ENCODE assay signal across 22 cellular contexts in genomic region chr5:6043491-6044310, GRCh38.
"Had no signal": no experiment of that assay in that cellular context is flagged by ENCODE, and none has a peak within 500 bp of the region (broad histone marks: within the 10 kb centered on the region; RNA-seq: fewer than 3 reads in every experiment).

No MANE protein-coding gene starts in this region.

- H3K27me3 ChIP-seq: foreskin keratinocyte, hepatocyte, ovary had no signal

- H3K27me3 Mint-ChIP-seq: activated naive CD8-positive, alpha-beta T cell treated with anti-CD3 and anti-CD28 coated beads, Interleukin-2, amount 10 ng/mL, durations not matched to agents 7 days and 5 days had no signal

- H3K9me3 ChIP-seq: left ventricle myocardium inferior, ovary, psoas muscle, tibial artery had no signal

- H3K36me3 Mint-ChIP-seq: activated naive CD8-positive, alpha-beta T cell treated with anti-CD3 and anti-CD28 coated beads, Interleukin-2, amount 10 ng/mL, durations not matched to agents 7 days and 5 days; mesothelial cell of epicardium; naive thymus-derived CD8-positive, alpha-beta T cell; T-cell had no signal

- H3K27ac Mint-ChIP-seq: activated naive CD8-positive, alpha-beta T cell treated with anti-CD3 and anti-CD28 coated beads, Interleukin-2, amount 10 ng/mL, durations not matched to agents 7 days and 5 days; mesothelial cell of epicardium; naive thymus-derived CD8-positive, alpha-beta T cell; stimulated activated naive CD8-positive, alpha-beta T cell treated with anti-CD3 and anti-CD28 coated beads, Interleukin-15, Interleukin-2, amounts not matched to agents 100 ng/mL and 50 ng/mL, for 24 hours; T-cell; T-helper 2 cell treated with Interferon-gamma antibody and Interleukin-4, amounts not matched to agents 5 μg/mL and 100 μg/mL, for 36 hours had no signal

- H3K9me3 Mint-ChIP-seq: activated naive CD8-positive, alpha-beta T cell treated with anti-CD3 and anti-CD28 coated beads, Interleukin-2, amount 10 ng/mL, durations not matched to agents 7 days and 5 days; mesothelial cell of epicardium; naive thymus-derived CD8-positive, alpha-beta T cell; stimulated activated naive CD8-positive, alpha-beta T cell treated with anti-CD3 and anti-CD28 coated beads, Interleukin-15, Interleukin-2, amounts not matched to agents 100 ng/mL and 50 ng/mL, for 24 hours; T-cell; T-helper 2 cell treated with Interferon-gamma antibody and Interleukin-4, amounts not matched to agents 5 μg/mL and 100 μg/mL, for 36 hours had no signal

- DNase-seq: activated CD4-positive, alpha-beta T cell treated with anti-CD3 and anti-CD28 coated beads, Interleukin-2, amount 50 U/mL, for 4 hours; activated CD4-positive, CD25-positive, alpha-beta regulatory T cell treated with anti-CD3 and anti-CD28 coated beads, Interleukin-2, amount 50 U/mL, for 72 hours; activated naive CD4-positive, alpha-beta T cell treated with Interleukin-2 at 50 U/mL for 16 hours; activated naive CD8-positive, alpha-beta T cell treated with anti-CD3 and anti-CD28 coated beads, Interleukin-2, amount 10 ng/mL, durations not matched to agents 7 days and 5 days; activated T-cell treated with anti-CD3 and anti-CD28 coated beads, Interleukin-2, amount 50 U/mL, for 48 hours; amniotic stem cell; erythroblast; foreskin keratinocyte; left ventricle myocardium inferior; naive thymus-derived CD8-positive, alpha-beta T cell; ovary; psoas muscle; right cardiac atrium; stimulated activated CD4-positive, alpha-beta T cell treated with anti-CD3 and anti-CD28 coated beads, Interleukin-12 subunit alpha, Interleukin-12 subunit beta, amount 100 ng/mL, for 4 hours; stimulated activated CD4-positive, alpha-beta T cell treated with anti-CD3 and anti-CD28 coated beads, Interleukin-4, amount 100 ng/mL, for 4 hours; T-cell; tibial artery had no signal

- H3K4me1 ChIP-seq: foreskin keratinocyte, left ventricle myocardium inferior, psoas muscle, tibial artery had no signal

- H3K4me1 Mint-ChIP-seq: activated naive CD8-positive, alpha-beta T cell treated with anti-CD3 and anti-CD28 coated beads, Interleukin-2, amount 10 ng/mL, durations not matched to agents 7 days and 5 days; naive thymus-derived CD8-positive, alpha-beta T cell; T-cell had no signal

- H3K4me3 Mint-ChIP-seq: activated naive CD8-positive, alpha-beta T cell treated with anti-CD3 and anti-CD28 coated beads, Interleukin-2, amount 10 ng/mL, durations not matched to agents 7 days and 5 days; mesothelial cell of epicardium; naive thymus-derived CD8-positive, alpha-beta T cell; stimulated activated naive CD8-positive, alpha-beta T cell treated with anti-CD3 and anti-CD28 coated beads, Interleukin-15, Interleukin-2, amounts not matched to agents 100 ng/mL and 50 ng/mL, for 24 hours; T-cell; T-helper 2 cell treated with Interferon-gamma antibody and Interleukin-4, amounts not matched to agents 5 μg/mL and 100 μg/mL, for 36 hours had no signal

- H3K4me3 ChIP-seq: hepatocyte, left ventricle myocardium inferior, ovary, psoas muscle, tibial artery had no signal

- H3K36me3 ChIP-seq: left ventricle myocardium inferior, ovary, tibial artery had no signal

- ATAC-seq: foreskin keratinocyte; naive thymus-derived CD8-positive, alpha-beta T cell; psoas muscle; right cardiac atrium; T-cell had no signal

- H3K27ac ChIP-seq: foreskin keratinocyte, hepatocyte, left ventricle myocardium inferior, ovary, psoas muscle, tibial artery, VCaP had no signal
